ENCODE assay signal across 8 cellular contexts in genomic region chr21:26845750-26846035, GRCh38. TPM values are rescaled to one million over a fixed set of nuclear protein-coding genes. Genes with fewer than 3 reads are reported as not detected.
DNase-seq lines count a peak whose midpoint lies in the region; ATAC-seq, FAIRE-seq and TF ChIP-seq lines count a peak whose summit lies in the region.

No MANE protein-coding gene starts in this region.

- TF ChIP-seq POLR2A in ovary (IDR thresholded peaks at IDR 0.05): no peak

- FAIRE-seq in urothelium cell line (lab: Jason Lieb, UNC): no peak

- no peak for TF ChIP-seq RAD21 in SK-N-SH (IDR thresholded peaks at IDR 0.05; ENCODE audit: low read length)

- no peaks in the 10 kb centered on the region for H3K36me3 Mint-ChIP-seq in CD4-positive, CD25-positive, alpha-beta regulatory T cell

- CTCF ChIA-PET in SK-N-SH (lab: Yijun Ruan, JAX): interaction anchor here (0.6 to 7.1 kb wide), 18 partner anchors 8 to 1898 kb away, joined by 3 to 92 read pairs (median 3); no protein-coding TSS in a partner anchor

- H3K9ac ChIP-seq in SK-N-SH (peak overlapping the region; percentile 90; the same call in 1 of the 2 replicates), fibroblast of lung (ENCODE audit: insufficient read depth, low read length) (peak overlapping the region; percentile 90)

- peaks cover 29% of the 10 kb centered on the region for H3F3A ChIP-seq in SK-N-SH (replicated peaks; ENCODE audit: insufficient read depth)

- H3K36me3 ChIP-seq in CD4-positive, CD25-positive, alpha-beta regulatory T cell (ENCODE audit: control insufficient read depth, insufficient read depth, low read length): no peaks in the 10 kb centered on the region
- H3K36me3 ChIP-seq in SK-N-SH (replicated peaks in 1 of 2; ENCODE audit: control insufficient read depth in 1 of 2, insufficient read depth in 2 of 2, low read length in 1 of 2): peaks cover 14 to 20% of the 10 kb centered on the region in 2 experiments
- H3K36me3 ChIP-seq in fibroblast of lung (ENCODE audit: control insufficient read depth, insufficient read depth, low read length): peaks cover 9% of the 10 kb centered on the region
- no peaks in the 10 kb centered on the region for H3K36me3 ChIP-seq in ovary

- POLR2A ChIA-PET in SK-N-SH (lab: Yijun Ruan, JAX): interaction anchor here (1.0 to 2.2 kb wide), 5 partner anchors 12 to 1899 kb away, joined by 3 to 10 read pairs (median 5); no protein-coding TSS in a partner anchor

- peaks cover 0 to 3% (median 0%) of the 10 kb centered on the region in 7 donors for H3K9me3 Mint-ChIP-seq in CD4-positive, CD25-positive, alpha-beta regulatory T cell

- intact Hi-C loops in ovary (cut with DNase I): loop anchor here (1.0 to 10.0 kb wide), 8 partner anchors 43 to 1902 kb away; no protein-coding TSS in a partner anchor

- H3K9me3 ChIP-seq in CD4-positive, CD25-positive, alpha-beta regulatory T cell (ENCODE audit: control insufficient read depth in 2 of 2, low read length in 2 of 2): no peaks in the 10 kb centered on the region
- H3K9me3 ChIP-seq in SK-N-SH (no peaks in the 10 kb centered on the region), fibroblast of lung (ENCODE audit: control insufficient read depth, insufficient read depth, low read depth, low read length) (no peaks in the 10 kb centered on the region), ovary (no peaks in the 10 kb centered on the region)

- H3K4me1 ChIP-seq in CD4-positive, CD25-positive, alpha-beta regulatory T cell (ENCODE audit: control insufficient read depth, insufficient read depth, low read length, poor library complexity, severe bottlenecking): peaks cover 8% of the 10 kb centered on the region
- peaks cover 16 to 17% of the 10 kb centered on the region in 2 experiments; a peak in 3 of 4 replicates for H3K4me1 ChIP-seq in SK-N-SH (ENCODE audit: control insufficient read depth in 1 of 2, insufficient read depth in 2 of 2, low read depth in 1 of 2, low read length in 1 of 2)
- peaks cover 4% of the 10 kb centered on the region for H3K4me1 ChIP-seq in fibroblast of lung (ENCODE audit: control insufficient read depth, extremely low read depth, insufficient read depth, low read length)
- H3K4me1 ChIP-seq in ovary (ENCODE audit: insufficient read depth): peaks cover 2% of the 10 kb centered on the region

- H2AFZ ChIP-seq in SK-N-SH (ENCODE audit: low read depth): peak overlapping the region; percentile 57
- H2AFZ ChIP-seq in fibroblast of lung (ENCODE audit: low read length): peak overlapping the region; percentile 61

- TF ChIP-seq EP300 in SK-N-SH (IDR thresholded peaks at IDR 0.05; ENCODE audit: borderline replicate concordance in 1 of 2, low read depth in 1 of 2, low read length in 1 of 2) (peak in 1 of 2 experiments; percentile 4; a peak in 1 of 4 replicates), ovary (IDR thresholded peaks at IDR 0.05) (no peak)

- no peak for DNase-seq in CD4-positive, CD25-positive, alpha-beta regulatory T cell
- DNase-seq in SK-N-SH (no peak), fibroblast of lung (ENCODE audit: low read depth in 2 of 2) (no peak), ovary (no peak), urothelium cell line (ENCODE audit: low spot score) (no peak), DMS53 (lab: John Stamatoyannopoulos, UW) (no peak), DMS153 treated with DMSO at 0.1 percent for 48 hours (lab: John Stamatoyannopoulos, UW; ENCODE audit: unreplicated experiment) (no peak)

- peaks cover 31% of the 10 kb centered on the region for H3K27me3 ChIP-seq in CD4-positive, CD25-positive, alpha-beta regulatory T cell (ENCODE audit: control insufficient read depth, insufficient read depth, low read length)
- no peaks in the 10 kb centered on the region for H3K27me3 ChIP-seq in SK-N-SH (ENCODE audit: insufficient read depth)
- H3K27me3 ChIP-seq in fibroblast of lung (ENCODE audit: control insufficient read depth, insufficient read depth, low read length): no peaks in the 10 kb centered on the region
- H3K27me3 ChIP-seq in ovary: no peaks in the 10 kb centered on the region

- H3K4me3 Mint-ChIP-seq in CD4-positive, CD25-positive, alpha-beta regulatory T cell: peak overlapping the region in 3 of 4 donors; percentile 29 to 75 (median 59)

- H3K27me3 Mint-ChIP-seq in CD4-positive, CD25-positive, alpha-beta regulatory T cell: peaks cover 66% of the 10 kb centered on the region

- WGBS in SK-N-SH (ENCODE audit: low lambda C conversion rate): 3% methylated on average over 9 of the region's 9 CpGs
- 0% methylated on average over 9 of the region's 9 CpGs for WGBS in ovary, 3 donors

- peaks cover 40% of the 10 kb centered on the region for H3K79me2 ChIP-seq in SK-N-SH (ENCODE audit: insufficient read depth)
- H3K79me2 ChIP-seq in fibroblast of lung (ENCODE audit: control insufficient read depth, insufficient read depth, low read length): peaks cover 40% of the 10 kb centered on the region

- no peak overlapping the region for H3K27ac Mint-ChIP-seq in CD4-positive, CD25-positive, alpha-beta regulatory T cell

- no peak for ATAC-seq in CD4-positive, CD25-positive, alpha-beta regulatory T cell (ENCODE audit: low read depth in 2 of 2)
- ATAC-seq in HG03159 (IDR thresholded peaks at IDR 0.05; ENCODE audit: unreplicated experiment): no peak

- no peak for TF ChIP-seq CTCF in SK-N-SH (IDR thresholded peaks at IDR 0.05)
- no peak for TF ChIP-seq CTCF in fibroblast of lung (conservative IDR thresholded peaks at IDR 0.05 in 1 of 2, IDR thresholded peaks at IDR 0.05 in 1 of 2; ENCODE audit: low read depth in 1 of 2, low read length in 2 of 2)
- no peak for TF ChIP-seq CTCF in ovary (IDR thresholded peaks at IDR 0.05)

- H3K4me1 Mint-ChIP-seq in CD4-positive, CD25-positive, alpha-beta regulatory T cell: peaks cover 0 to 32% (median 20%) of the 10 kb centered on the region in 4 donors

- H3K4me2 ChIP-seq in SK-N-SH (peak overlapping the region; percentile 83), fibroblast of lung (ENCODE audit: extremely low read depth, insufficient read depth, low read length) (peak overlapping the region; percentile 94)

- no peak overlapping the region for H3K27ac ChIP-seq in CD4-positive, CD25-positive, alpha-beta regulatory T cell (ENCODE audit: insufficient read depth, low read length, poor library complexity, severe bottlenecking)
- H3K27ac ChIP-seq in SK-N-SH (ENCODE audit: low read depth in 2 of 2, low read length in 1 of 2) (peak overlapping the region; percentile 67 to 88; a peak in 3 of 4 replicates), fibroblast of lung (ENCODE audit: insufficient read depth, low read length) (peak overlapping the region; percentile 96), ovary (peak overlapping the region; percentile 74 to 96)

- H3K4me3 ChIP-seq in CD4-positive, CD25-positive, alpha-beta regulatory T cell (ENCODE audit: low read depth, low read length): no peak overlapping the region
- H3K4me3 ChIP-seq in SK-N-SH (ENCODE audit: low read depth in 2 of 2, low read length in 1 of 2): peak overlapping the region; percentile 89 to 91
- H3K4me3 ChIP-seq in fibroblast of lung (replicated peaks in 1 of 4; ENCODE audit: control extremely low read depth in 1 of 4, insufficient read depth in 1 of 4, low read depth in 3 of 4, low read length in 4 of 4): peak overlapping the region; percentile 76 to 98 (median 78)
- H3K4me3 ChIP-seq in ovary: peak overlapping the region; percentile 87

- peaks cover 43% of the 10 kb centered on the region for H4K20me1 ChIP-seq in SK-N-SH (ENCODE audit: insufficient read depth)
- peaks cover 4% of the 10 kb centered on the region for H4K20me1 ChIP-seq in fibroblast of lung (ENCODE audit: control insufficient read depth, extremely low read depth, insufficient read depth, low read length)

- H3K9me2 ChIP-seq in SK-N-SH: no peaks in the 10 kb centered on the region

TF ChIP-seq in SK-N-SH, 30 proteins besides CTCF, POLR2A, EP300 and RAD21:
- TF ChIP-seq, protein P1, sequence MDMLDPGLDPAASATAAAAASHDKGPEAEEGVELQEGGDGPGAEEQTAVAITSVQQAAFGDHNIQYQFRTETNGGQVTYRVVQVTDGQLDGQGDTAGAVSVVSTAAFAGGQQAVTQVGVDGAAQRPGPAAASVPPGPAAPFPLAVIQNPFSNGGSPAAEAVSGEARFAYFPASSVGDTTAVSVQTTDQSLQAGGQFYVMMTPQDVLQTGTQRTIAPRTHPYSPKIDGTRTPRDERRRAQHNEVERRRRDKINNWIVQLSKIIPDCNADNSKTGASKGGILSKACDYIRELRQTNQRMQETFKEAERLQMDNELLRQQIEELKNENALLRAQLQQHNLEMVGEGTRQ (IDR thresholded peaks at IDR 0.05; ENCODE audit: borderline replicate concordance, low read depth, low read length): no peak
- no peak for TF ChIP-seq IRF3 (IDR thresholded peaks at IDR 0.05; ENCODE audit: low read depth, low read length)
- TF ChIP-seq EZH2phosphoT487 (IDR thresholded peaks at IDR 0.05; ENCODE audit: borderline replicate concordance, low read depth): no peak
- TF ChIP-seq TEAD4 (IDR thresholded peaks at IDR 0.05; ENCODE audit: borderline replicate concordance, insufficient read depth): no peak
- TF ChIP-seq GABPA (IDR thresholded peaks at IDR 0.05; ENCODE audit: low read depth): no peak
- no peak for TF ChIP-seq RXRA (IDR thresholded peaks at IDR 0.05; ENCODE audit: borderline replicate concordance, low read depth)
- no peak for TF ChIP-seq MEF2A (IDR thresholded peaks at IDR 0.05; ENCODE audit: borderline replicate concordance, low read depth)
TF ChIP-seq in SK-N-SH: peak in this region for 0.

RNA-seq across cellular contexts. Expression of gene ADAMTS1, which starts 0.5 kb away (rescaled TPM):
- 0.32 TPM for total RNA-seq in CD4-positive, CD25-positive, alpha-beta regulatory T cell
- polyA plus RNA-seq in CD4-positive, CD25-positive, alpha-beta regulatory T cell: under 1 TPM in 1 of 4 donors, not detected in 3; 0.03 TPM
- polyA plus RNA-seq in SK-N-SH (2012; rRNA removed): 118 and 137 TPM in 2 replicates
- 69.8 and 75.6 TPM in 2 replicates for polyA plus RNA-seq in SK-N-SH (2012; cell fraction: cytosol; rRNA removed)
- polyA plus RNA-seq in SK-N-SH (2012; cell fraction: nucleus; rRNA removed): 389 and 512 TPM in 2 replicates
- 186 and 199 TPM in 2 replicates for total RNA-seq in fibroblast of lung
- polyA plus RNA-seq in fibroblast of lung: 200 and 208 TPM in 2 replicates
- polyA plus RNA-seq in fibroblast of lung (2012): 119 and 123 TPM in 2 replicates
- 886 and 1,145 TPM in 2 replicates for polyA minus RNA-seq in fibroblast of lung (ENCODE audit: low replicate concordance)
- total RNA-seq in ovary: 100 to 1,000 TPM; 212 to 532 (median 297) TPM
- polyA plus RNA-seq in ovary: 100 to 1,000 TPM in 1 of 2 donors, 10 to 100 TPM in 1; 93.7 to 155 TPM

Comparison
In these comparisons a context has a peak if more than half of its experiments do, and no peak if none do; other contexts are left out.
1. RNA of gene ADAMTS1, which starts 0.5 kb away (polyA plus RNA-seq): 119 to 208 TPM in fibroblast of lung, 93.7 to 155 TPM in ovary and 69.8 to 512 TPM in SK-N-SH; 0.03 TPM in CD4-positive, CD25-positive, alpha-beta regulatory T cell; every median in the first group is over 10 times any median in the second.